8 cellular contexts compared by ENCODE assay signal in the genomic region with DNA sequence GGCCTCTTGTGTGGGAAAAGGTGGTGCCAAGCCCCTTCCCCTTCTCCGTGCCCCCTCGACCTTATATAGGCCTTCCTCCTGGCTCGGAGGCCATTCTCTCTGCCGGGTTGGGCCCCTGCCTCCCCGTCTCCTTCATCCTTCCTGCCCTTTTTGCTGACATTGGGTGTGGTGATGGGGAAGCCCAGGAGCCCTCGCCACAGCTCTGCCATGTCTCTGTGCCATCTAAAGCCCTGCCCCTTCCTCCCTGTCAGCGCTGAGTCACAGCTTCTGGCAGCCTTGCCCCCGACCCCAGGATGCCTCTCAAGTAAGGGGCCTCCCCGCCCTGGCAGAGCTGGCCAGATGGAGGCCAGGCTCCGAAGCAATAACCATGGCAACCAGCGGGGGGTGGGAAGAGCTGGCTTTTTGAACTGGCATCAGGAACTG. TPM values are rescaled to one million over a fixed set of nuclear protein-coding genes. Genes with fewer than 3 reads are reported as not detected.
A peak's percentile ranks its signal among the peaks of the same experiment; 100 is the strongest.
DNase-seq lines count a peak whose midpoint lies in the region; ATAC-seq lines count a peak whose summit lies in the region.

No MANE protein-coding gene starts in this region.

- ATAC-seq in GM18909 (IDR thresholded peaks at IDR 0.05; ENCODE audit: poor library complexity, unreplicated experiment) (peak; percentile 54), naive B cell (ENCODE audit: low read depth in 2 of 2) (peak; percentile 63 to 70), GM21381 (IDR thresholded peaks at IDR 0.05; ENCODE audit: unreplicated experiment) (no peak)

- POLR2A ChIA-PET in activated CD4-positive, alpha-beta memory T cell treated with anti-CD3 and anti-CD28 coated beads, Interleukin-2, amount 10 ng/mL, durations not matched to agents 7 days and 5 days (lab: Charles Lee), result interaction anchor here (0.6 to 3.4 kb wide), 18 partner anchors 11 to 754 kb away, joined by 3 to 32 read pairs (median 4); a partner anchor contains a TSS

- H3K4me1 Mint-ChIP-seq in activated CD4-positive, alpha-beta memory T cell treated with anti-CD3 and anti-CD28 coated beads, Interleukin-2, amount 10 ng/mL, durations not matched to agents 7 days and 5 days, result peaks cover 33% of the 10 kb centered on the region
- peaks cover 53 to 61% (median 60%) of the 10 kb centered on the region in 3 donors for H3K4me1 Mint-ChIP-seq in naive B cell

- H3K27ac Mint-ChIP-seq in activated CD4-positive, alpha-beta memory T cell treated with anti-CD3 and anti-CD28 coated beads, Interleukin-2, amount 10 ng/mL, durations not matched to agents 7 days and 5 days, result peak overlapping the region; percentile 90
- H3K27ac Mint-ChIP-seq in naive B cell, result peak overlapping the region; percentile 93 to 99 (median 98)

- peak overlapping the region; percentile 35 for H3K4me3 Mint-ChIP-seq in activated CD4-positive, alpha-beta memory T cell treated with anti-CD3 and anti-CD28 coated beads, Interleukin-2, amount 10 ng/mL, durations not matched to agents 7 days and 5 days
- peak overlapping the region; percentile 1 to 88 (median 66) for H3K4me3 Mint-ChIP-seq in naive B cell

- no peaks in the 10 kb centered on the region for H3K27me3 Mint-ChIP-seq in activated CD4-positive, alpha-beta memory T cell treated with anti-CD3 and anti-CD28 coated beads, Interleukin-2, amount 10 ng/mL, durations not matched to agents 7 days and 5 days
- H3K27me3 Mint-ChIP-seq in naive B cell, result no peaks in the 10 kb centered on the region

- H3K36me3 Mint-ChIP-seq in activated CD4-positive, alpha-beta memory T cell treated with anti-CD3 and anti-CD28 coated beads, Interleukin-2, amount 10 ng/mL, durations not matched to agents 7 days and 5 days (ENCODE audit: low read depth), result peaks cover 51% of the 10 kb centered on the region
- H3K36me3 Mint-ChIP-seq in naive B cell, result peaks cover 10 to 12% of the 10 kb centered on the region in 2 donors

- H3K9me3 Mint-ChIP-seq in activated CD4-positive, alpha-beta memory T cell treated with anti-CD3 and anti-CD28 coated beads, Interleukin-2, amount 10 ng/mL, durations not matched to agents 7 days and 5 days, result no peaks in the 10 kb centered on the region
- no peaks in the 10 kb centered on the region for H3K9me3 Mint-ChIP-seq in naive B cell

- CTCF ChIA-PET in activated CD4-positive, alpha-beta memory T cell treated with anti-CD3 and anti-CD28 coated beads, Interleukin-2, amount 10 ng/mL, durations not matched to agents 7 days and 5 days (lab: Charles Lee), result interaction anchor here (0.6 to 2.3 kb wide), 8 partner anchors 11 to 584 kb away, joined by 3 to 14 read pairs (median 4); a partner anchor contains a TSS

- peak; percentile 64 for DNase-seq in AG08396 (ENCODE audit: low spot score)
- DNase-seq in NCI-H2196 treated with DMSO at 0.1 percent for 48 hours (lab: John Stamatoyannopoulos, UW; ENCODE audit: unreplicated experiment), result peak; percentile 25
- DNase-seq in activated CD4-positive, alpha-beta memory T cell treated with anti-CD3 and anti-CD28 coated beads, Interleukin-2, amount 10 ng/mL, durations not matched to agents 7 days and 5 days, result peak; percentile 89
- peak; percentile 84 for DNase-seq in effector CD4-positive, alpha-beta T cell
- DNase-seq in naive B cell, result peak; percentile 72
- peak; percentile 87 for DNase-seq in stimulated activated naive CD4-positive, alpha-beta T cell treated with Interleukin-2 at 50 U/mL for 16 hours (lab: John Stamatoyannopoulos, UW)

RNA-seq across cellular contexts. Expression of a gene that starts 30.4 kb away (rescaled TPM):
- 10 to 100 TPM; 72.7 to 73.5 TPM for total RNA-seq in activated CD4-positive, alpha-beta memory T cell treated with anti-CD3 and anti-CD28 coated beads, Interleukin-2, amount 10 ng/mL, durations not matched to agents 7 days and 5 days
- 10 to 100 TPM in 5 of 6 donors, 1 to 10 TPM in 1; 7.1 to 47.1 (median 27.1) TPM for polyA plus RNA-seq in naive B cell (ENCODE audit: low read depth in 6 of 6)

Comparison
In these comparisons a context has a peak if more than half of its experiments do, and no peak if none do; other contexts are left out.
1. DNase-seq: peak in every context shown above with its lines; median percentile 89 in activated CD4-positive, alpha-beta memory T cell treated with anti-CD3 and anti-CD28 coated beads, Interleukin-2, amount 10 ng/mL, durations not matched to agents 7 days and 5 days; 87 in stimulated activated naive CD4-positive, alpha-beta T cell treated with Interleukin-2 at 50 U/mL for 16 hours; 84 in effector CD4-positive, alpha-beta T cell; 72 in naive B cell; 64 in AG08396; 25 in NCI-H2196 treated with DMSO at 0.1 percent for 48 hours.